In genomic region chr4:66489783-66490452, GRCh38 we compare ENCODE assay signal across 17 cellular contexts.
A peak's percentile ranks its signal among the peaks of the same experiment; 100 is the strongest.
DNase-seq lines count a peak whose midpoint lies in the region; ATAC-seq and TF ChIP-seq lines count a peak whose summit lies in the region.
"Had no signal": no experiment of that assay in that cellular context is flagged by ENCODE, and none has a peak within 500 bp of the region (broad histone marks: within the 10 kb centered on the region; RNA-seq: fewer than 3 reads in every experiment).

No MANE protein-coding gene starts in this region.

- no peak for ATAC-seq in HG02610 (IDR thresholded peaks at IDR 0.05; ENCODE audit: unreplicated experiment)

- no peak overlapping the region for H3K4me2 ChIP-seq in fibroblast of lung (ENCODE audit: extremely low read depth, insufficient read depth, low read length)

- no peak overlapping the region for H2AFZ ChIP-seq in fibroblast of lung (ENCODE audit: low read length)

- no peak overlapping the region for H3K4me3 ChIP-seq in fibroblast of lung (replicated peaks in 1 of 4; ENCODE audit: control extremely low read depth in 1 of 4, insufficient read depth in 1 of 4, low read depth in 3 of 4, low read length in 4 of 4)
- no peak overlapping the region for H3K4me3 ChIP-seq in WERI-Rb-1 (ENCODE audit: low read depth, low read length)
- H3K4me3 ChIP-seq: right atrium auricular region had no signal

- TF ChIP-seq CTCF in fibroblast of lung (conservative IDR thresholded peaks at IDR 0.05 in 1 of 2, IDR thresholded peaks at IDR 0.05 in 1 of 2; ENCODE audit: low read depth in 1 of 2, low read length in 2 of 2) (no peak), WERI-Rb-1 (IDR thresholded peaks at IDR 0.05; ENCODE audit: low read depth, low read length) (no peak)

- H3K9me3 ChIP-seq in fibroblast of lung (ENCODE audit: control insufficient read depth, insufficient read depth, low read depth, low read length), result no peaks in the 10 kb centered on the region
- no peaks in the 10 kb centered on the region for H3K9me3 ChIP-seq in WERI-Rb-1 (ENCODE audit: severe bottlenecking)
- H3K9me3 ChIP-seq: right atrium auricular region had no signal

- H3K27ac ChIP-seq in fibroblast of lung (ENCODE audit: insufficient read depth, low read length) (no peak overlapping the region), WERI-Rb-1 (no peak overlapping the region)
- H3K27ac ChIP-seq: HL-60 had no signal

- DNase-seq in ELR (ENCODE audit: low read depth) (peak; percentile 75), RPMI7951 (ENCODE audit: low read depth) (peak; percentile 80), fibroblast of lung (ENCODE audit: low read depth in 2 of 2) (peak; percentile 4 to 92), renal cortical epithelial cell (ENCODE audit: low read depth) (peak; percentile 72), NCI-H128 (lab: John Stamatoyannopoulos, UW; ENCODE audit: unreplicated experiment) (no peak), WERI-Rb-1 (no peak), posterior vena cava (ENCODE audit: low spot score) (no peak)
- DNase-seq: activated CD4-positive, CD25-positive, alpha-beta regulatory T cell; activated naive CD8-positive, alpha-beta T cell treated with anti-CD3 and anti-CD28 coated beads for 36 hours; CD4-positive, alpha-beta memory T cell; foreskin melanocyte; GOT3; immature natural killer cell; stimulated activated CD4-positive, alpha-beta T cell treated with anti-CD3 and anti-CD28 coated beads, Interleukin-2, amount 100 ng/mL, for 48 hours had no signal

- no peaks in the 10 kb centered on the region for H4K20me1 ChIP-seq in fibroblast of lung (ENCODE audit: control insufficient read depth, extremely low read depth, insufficient read depth, low read length)

- intact Hi-C loops in posterior vena cava (cut with DNase I), result no loop called here

- no peak overlapping the region for H3K9ac ChIP-seq in fibroblast of lung (ENCODE audit: insufficient read depth, low read length)

- H3K27me3 ChIP-seq in fibroblast of lung (ENCODE audit: control insufficient read depth, insufficient read depth, low read length) (no peaks in the 10 kb centered on the region), WERI-Rb-1 (ENCODE audit: insufficient read depth, low read depth, severe bottlenecking) (no peaks in the 10 kb centered on the region)
- H3K27me3 ChIP-seq: right atrium auricular region had no signal

- H3K4me1 ChIP-seq in fibroblast of lung (ENCODE audit: control insufficient read depth, extremely low read depth, insufficient read depth, low read length), result no peaks in the 10 kb centered on the region
- H3K4me1 ChIP-seq: right atrium auricular region had no signal

- H3K36me3 ChIP-seq in fibroblast of lung (ENCODE audit: control insufficient read depth, insufficient read depth, low read length) (no peaks in the 10 kb centered on the region), WERI-Rb-1 (no peaks in the 10 kb centered on the region)
- H3K36me3 ChIP-seq: right atrium auricular region had no signal

- H3K79me2 ChIP-seq in fibroblast of lung (ENCODE audit: control insufficient read depth, insufficient read depth, low read length), result no peaks in the 10 kb centered on the region

Comparison
In these comparisons a context has a peak if more than half of its experiments do, and no peak if none do; other contexts are left out.
1. DNase-seq: peak in ELR (single experiment), RPMI7951 (single experiment), fibroblast of lung (2 of 2) and renal cortical epithelial cell (single experiment); none in NCI-H128 (single experiment), WERI-Rb-1 (single experiment) and posterior vena cava (single experiment).